Comparison of ENCODE assay signal across 8 cellular contexts in genomic region chr7:85185355-85186082, GRCh38. TPM values are rescaled to one million over a fixed set of nuclear protein-coding genes. Genes with fewer than 3 reads are reported as not detected.
A peak's percentile ranks its signal among the peaks of the same experiment; 100 is the strongest.
DNase-seq lines count a peak whose midpoint lies in the region; ATAC-seq, FAIRE-seq and TF ChIP-seq lines count a peak whose summit lies in the region.

No MANE protein-coding gene starts in this region.

- H3K36me3 ChIP-seq in ES-I3 (ENCODE audit: insufficient read depth, low read length): no peaks in the 10 kb centered on the region
- no peaks in the 10 kb centered on the region for H3K36me3 ChIP-seq in HepG2 (replicated peaks in 1 of 2; ENCODE audit: control insufficient read depth in 1 of 2, insufficient read depth in 2 of 2, low read length in 2 of 2)
- H3K36me3 ChIP-seq in suprapubic skin: no peaks in the 10 kb centered on the region
- H3K36me3 ChIP-seq in OCI-LY7 (ENCODE audit: insufficient read depth, low read length): no peaks in the 10 kb centered on the region

- H3K4me1 Mint-ChIP-seq in T-cell: peaks cover 0 to 2% (median 2%) of the 10 kb centered on the region in 3 donors

- H3K9me3 Mint-ChIP-seq in T-cell: peaks cover 0 to 8% (median 0%) of the 10 kb centered on the region in 3 donors

- H3K27me3 Mint-ChIP-seq in T-cell: peaks cover 24 to 28% of the 10 kb centered on the region in 2 donors

- H3K27ac ChIP-seq in coronary artery (peak overlapping the region; percentile 83 to 90), HepG2 (ENCODE audit: extremely low read length, insufficient read depth, low read length) (no peak overlapping the region), suprapubic skin (peak overlapping the region; percentile 70), OCI-LY7 (ENCODE audit: low read depth, low read length, poor library complexity, severe bottlenecking) (no peak overlapping the region)

- peak overlapping the region; percentile 52 for H3K9ac ChIP-seq in ES-I3 (ENCODE audit: low read depth, low read length)
- H3K9ac ChIP-seq in HepG2 (ENCODE audit: insufficient read depth, low read depth, low read length): no peak overlapping the region

- no TSS peak for BruUV-seq in HepG2 (replicated peaks; lab: Mats Ljungman, UMichigan)
- BruUV-seq in OCI-LY7 (replicated peaks; lab: Mats Ljungman, UMichigan): no TSS peak

- H3K4me3 ChIP-seq in coronary artery: peak overlapping the region; percentile 82
- no peak overlapping the region for H3K4me3 ChIP-seq in HepG2 (replicated peaks in 1 of 3; ENCODE audit: insufficient read depth in 1 of 3, low read depth in 2 of 3, low read length in 3 of 3)
- H3K4me3 ChIP-seq in suprapubic skin: peak overlapping the region; percentile 59
- H3K4me3 ChIP-seq in OCI-LY7 (ENCODE audit: low read depth, low read length, poor library complexity, severe bottlenecking): no peak overlapping the region

- H2AFZ ChIP-seq in HepG2 (ENCODE audit: low read length) (no peak overlapping the region), OCI-LY7 (ENCODE audit: low read length) (no peak overlapping the region)

- WGBS in HepG2 (ENCODE audit: low lambda C conversion rate): 43% methylated on average over 27 of the region's 42 CpGs
- under 1% methylated on average over 38 of the region's 42 CpGs for WGBS in suprapubic skin

- DNase-seq in NCI-H2107 (lab: John Stamatoyannopoulos, UW): peak; percentile 30
- DNase-seq in coronary artery (ENCODE audit: low spot score): peak; percentile 82
- DNase-seq in HepG2 (ENCODE audit: low spot score): no peak
- DNase-seq in suprapubic skin (ENCODE audit: low spot score in 2 of 2): peak; percentile 80 to 88
- DNase-seq in OCI-LY7 (ENCODE audit: low spot score): no peak
- DNase-seq in T-cell: no peak
- no peak for DNase-seq in NCI-H1436 (lab: John Stamatoyannopoulos, UW)

- peaks cover 1 to 30% of the 10 kb centered on the region in 2 experiments; a peak in 4 of 5 replicates for H3K27me3 ChIP-seq in HepG2 (ENCODE audit: control insufficient read depth in 1 of 2, insufficient read depth in 2 of 2, low read length in 2 of 2)
- peaks cover 21% of the 10 kb centered on the region for H3K27me3 ChIP-seq in suprapubic skin

- ATAC-seq in HepG2: no peak
- no peak for ATAC-seq in T-cell (replicated peaks in 1 of 4)

- no peak for TF ChIP-seq POLR2A in HepG2 (IDR thresholded peaks at IDR 0.05; ENCODE audit: insufficient read depth in 1 of 2, low read depth in 2 of 2, low read length in 2 of 2)
- no peak for TF ChIP-seq POLR2A in suprapubic skin (IDR thresholded peaks at IDR 0.05)

- no peaks in the 10 kb centered on the region for H3K4me1 ChIP-seq in ES-I3 (ENCODE audit: insufficient read depth, low read length)
- H3K4me1 ChIP-seq in HepG2 (ENCODE audit: insufficient read depth, low read length): peaks cover 6% of the 10 kb centered on the region; the same call in 1 of the 2 replicates
- peaks cover 24% of the 10 kb centered on the region for H3K4me1 ChIP-seq in suprapubic skin
- H3K4me1 ChIP-seq in OCI-LY7 (ENCODE audit: insufficient read depth, low read length, poor library complexity, severe bottlenecking): no peaks in the 10 kb centered on the region

- intact Hi-C loops in HepG2 (cut with micrococcal nuclease; ENCODE audit: unreplicated experiment) (loop anchor here (1.0 kb wide), 2 partner anchors 271 to 369 kb away; no protein-coding TSS in a partner anchor), OCI-LY7 (cut with micrococcal nuclease; ENCODE audit: unreplicated experiment) (no loop called here)

- H4K20me1 ChIP-seq in HepG2 (ENCODE audit: insufficient read depth, low read length) (no peaks in the 10 kb centered on the region), OCI-LY7 (ENCODE audit: insufficient read depth, low read length) (no peaks in the 10 kb centered on the region)

- H3K4me2 ChIP-seq in HepG2 (ENCODE audit: low read depth, low read length): 0 out of 2 replicates have a peak overlapping the region, but pooled peaks have one; percentile 70
- H3K4me2 ChIP-seq in OCI-LY7 (ENCODE audit: low read length): no peak overlapping the region

- no peaks in the 10 kb centered on the region for H3K9me3 ChIP-seq in ES-I3 (ENCODE audit: control insufficient read depth, insufficient read depth, low read length)
- H3K9me3 ChIP-seq in HepG2 (ENCODE audit: low read length): no peaks in the 10 kb centered on the region
- H3K9me3 ChIP-seq in suprapubic skin: no peaks in the 10 kb centered on the region
- H3K9me3 ChIP-seq in OCI-LY7 (ENCODE audit: low read length): no peaks in the 10 kb centered on the region

- no peak for TF ChIP-seq RAD21 in HepG2 (CRISPR knock-in tag; IDR thresholded peaks at IDR 0.05)

- no peak for TF ChIP-seq CTCF in coronary artery (IDR thresholded peaks at IDR 0.05)
- no peak for TF ChIP-seq CTCF in HepG2 (CRISPR knock-in tag; IDR thresholded peaks at IDR 0.05)
- TF ChIP-seq CTCF in suprapubic skin (IDR thresholded peaks at IDR 0.05): no peak
- no peak for TF ChIP-seq CTCF in OCI-LY7 (conservative IDR thresholded peaks at IDR 0.05; ENCODE audit: low read length)

- H3K4me3 Mint-ChIP-seq in T-cell: peak overlapping the region in 1 of 3 donors; percentile 53

- CTCF ChIA-PET in HepG2 (lab: Yijun Ruan, JAX; ENCODE audit: low intra/inter-chr PET ratio, low total read pairs) (no interaction called here), OCI-LY7 (lab: Charles Lee; ENCODE audit: unreplicated experiment) (interaction anchor here (0.7 kb wide), 1 partner anchor 168 kb away, joined by 4 read pairs; no protein-coding TSS in a partner anchor), T-cell (lab: Charles Lee) (no interaction called here)

- no peaks in the 10 kb centered on the region for H3K79me2 ChIP-seq in HepG2 (ENCODE audit: insufficient read depth, low read length)
- no peaks in the 10 kb centered on the region for H3K79me2 ChIP-seq in OCI-LY7 (ENCODE audit: insufficient read depth, low read depth, low read length)

- no peak for TF ChIP-seq EP300 in HepG2 (IDR thresholded peaks at IDR 0.05; ENCODE audit: low read depth in 2 of 2, low read length in 2 of 2)
- no peak for TF ChIP-seq EP300 in HepG2 (CRISPR knock-in tag; IDR thresholded peaks at IDR 0.05; ENCODE audit: borderline replicate concordance)
- TF ChIP-seq EP300 in suprapubic skin (IDR thresholded peaks at IDR 0.05): no peak

- FAIRE-seq in HepG2 (lab: Jason Lieb, UNC): no peak

- H3K27ac Mint-ChIP-seq in T-cell: no peak overlapping the region

- H3K36me3 Mint-ChIP-seq in T-cell: no peaks in the 10 kb centered on the region

- in situ Hi-C loops in HepG2 (cut with HindIII; ENCODE audit: extremely low pct_ligation_motif_present, low pct_unique_long_range_greater_than_20kb): no loop called here

- no peaks in the 10 kb centered on the region for H3K9me2 ChIP-seq in OCI-LY7 (ENCODE audit: insufficient read depth, low read length)

- POLR2A ChIA-PET in HepG2 (lab: Yijun Ruan, JAX) (no interaction called here), OCI-LY7 (lab: Charles Lee) (interaction anchor here (0.5 to 0.6 kb wide), 2 partner anchors 197 to 378 kb away, joined by 3 read pairs; no protein-coding TSS in a partner anchor), T-cell (lab: Charles Lee) (no interaction called here)

TF ChIP-seq in HepG2, 621 proteins besides CTCF, POLR2A, EP300 and RAD21:
- no peak for TF ChIP-seq ZNF292 (CRISPR knock-in tag; IDR thresholded peaks at IDR 0.05; ENCODE audit: borderline replicate concordance, low read depth)
TF ChIP-seq in HepG2: peak in this region for 0.

RNA-seq across cellular contexts. Expression of gene SEMA3D, which starts 1.3 kb away (rescaled TPM):
- total RNA-seq in HepG2 (2016; rRNA removed; fragmentation: Illumina TruSeq; extraction: Trizol) (0.07 TPM in 1 of 2 replicates, not detected in the other), suprapubic skin (1 to 10 TPM; 1.9 to 5.9 (median 3.6) TPM), OCI-LY7 (2022) (not detected in 2 replicates), T-cell (under 1 TPM in 1 of 5 donors, not detected in 4; 0.29 TPM)
- total RNA-seq in HepG2 (2016; cell fraction: cytosol; rRNA removed; fragmentation: Illumina TruSeq; extraction: Trizol; ENCODE audit: low read depth): not detected in 2 replicates
- total RNA-seq in HepG2 (2016; cell fraction: insoluble cytoplasmic fraction; rRNA removed; fragmentation: Illumina TruSeq; extraction: Trizol): not detected in 2 replicates
- not detected in 2 replicates for total RNA-seq in HepG2 (2016; cell fraction: membrane; rRNA removed; fragmentation: Illumina TruSeq; extraction: Trizol)
- not detected in 2 replicates for total RNA-seq in HepG2 (2016; cell fraction: nucleus; rRNA removed; fragmentation: Illumina TruSeq; extraction: Trizol)
- not detected in 2 replicates for polyA plus RNA-seq in HepG2 (2011; rRNA removed)
- polyA plus RNA-seq in HepG2 (2011; cell fraction: cytosol; rRNA removed): not detected in 2 replicates
- not detected in 2 replicates for polyA plus RNA-seq in HepG2 (2011; cell fraction: nucleus; rRNA removed)
- polyA plus RNA-seq in HepG2 (2012): not detected in 2 replicates
- not detected in 2 replicates for polyA plus RNA-seq in HepG2 (2016; cell fraction: cytosol; fragmentation: Illumina TruSeq; extraction: Trizol; ENCODE audit: low read depth)
- polyA plus RNA-seq in HepG2 (2016; cell fraction: insoluble cytoplasmic fraction; fragmentation: Illumina TruSeq; extraction: Trizol; ENCODE audit: low read depth): not detected in 2 replicates
- not detected in 2 replicates for polyA plus RNA-seq in HepG2 (2016; cell fraction: membrane; fragmentation: Illumina TruSeq; extraction: Trizol; ENCODE audit: low read depth)
- not detected in 2 replicates for polyA plus RNA-seq in HepG2 (2016; cell fraction: nucleus; fragmentation: Illumina TruSeq; extraction: Trizol; ENCODE audit: insufficient read depth, low read depth)
- not detected in 2 replicates for polyA minus RNA-seq in HepG2 (2011; rRNA and poly(A)+ RNA removed; ENCODE audit: low replicate concordance)
- not detected in 2 replicates for polyA minus RNA-seq in HepG2 (2011; cell fraction: cytosol; rRNA and poly(A)+ RNA removed)
- polyA minus RNA-seq in HepG2 (2011; cell fraction: nucleus; rRNA and poly(A)+ RNA removed): not detected in 2 replicates
- 0.15 TPM in 1 of 2 replicates, not detected in the other for total RNA-seq in OCI-LY7 (2014; rRNA removed; shearing (Covaris generic))

Comparison
In these comparisons a context has a peak if more than half of its experiments do, and no peak if none do; other contexts are left out.
1. DNase-seq: peak in NCI-H2107 (single experiment), coronary artery (single experiment) and suprapubic skin (2 of 2); none in HepG2 (single experiment), OCI-LY7 (single experiment), T-cell (0 of 34) and NCI-H1436 (single experiment).
2. H3K27ac ChIP-seq: peak in coronary artery (2 of 2) and suprapubic skin (single experiment); none in HepG2 (single experiment) and OCI-LY7 (single experiment).
3. H3K4me3 ChIP-seq: peak in coronary artery (single experiment) and suprapubic skin (single experiment); none in HepG2 (0 of 3) and OCI-LY7 (single experiment).